ENCODE assay signal across 10 cellular contexts in genomic region chr3:41997702-41998551, GRCh38. TPM values are rescaled to one million over a fixed set of nuclear protein-coding genes. Genes with fewer than 3 reads are reported as not detected.
A peak's percentile ranks its signal among the peaks of the same experiment; 100 is the strongest.
DNase-seq lines count a peak whose midpoint lies in the region; ATAC-seq, FAIRE-seq and TF ChIP-seq lines count a peak whose summit lies in the region.
"Had no signal": no experiment of that assay in that cellular context is flagged by ENCODE, and none has a peak within 500 bp of the region (broad histone marks: within the 10 kb centered on the region; RNA-seq: fewer than 3 reads in every experiment).

No MANE protein-coding gene starts in this region.

- H3K4me3 ChIP-seq in cardiac fibroblast (replicated peaks in 1 of 2; ENCODE audit: low read depth in 2 of 2, low read length in 2 of 2) (no peak overlapping the region), keratinocyte (ENCODE audit: control insufficient read depth in 2 of 3, extremely low read depth in 1 of 3, insufficient read depth in 2 of 3, low read depth in 1 of 3, low read length in 3 of 3) (no peak overlapping the region), upper lobe of left lung (no peak overlapping the region), tibial nerve (no peak overlapping the region)

- no peak overlapping the region for H3K4me2 ChIP-seq in keratinocyte (ENCODE audit: control insufficient read depth, extremely low read depth, insufficient read depth, low read depth, low read length)

- no peaks in the 10 kb centered on the region for H3K4me1 Mint-ChIP-seq in activated CD8-positive, alpha-beta T cell treated with anti-CD3 and anti-CD28 coated beads for 36 hours (ENCODE audit: low read depth)
- H3K4me1 Mint-ChIP-seq in activated CD8-positive, alpha-beta T cell treated with anti-CD3 and anti-CD28 coated beads, Interleukin-2, amount 10 ng/mL, durations not matched to agents 7 days and 5 days (ENCODE audit: low read depth) = peaks cover 4% of the 10 kb centered on the region

- no peak overlapping the region for H3K9ac ChIP-seq in keratinocyte (ENCODE audit: control insufficient read depth, extremely low read depth, insufficient read depth, low read length)

- no peak for TF ChIP-seq EP300 in upper lobe of left lung (IDR thresholded peaks at IDR 0.05)
- TF ChIP-seq EP300 in tibial nerve (IDR thresholded peaks at IDR 0.05) = no peak

- no peak overlapping the region for H3K4me3 Mint-ChIP-seq in activated CD8-positive, alpha-beta T cell treated with anti-CD3 and anti-CD28 coated beads for 36 hours
- no peak overlapping the region for H3K4me3 Mint-ChIP-seq in activated CD8-positive, alpha-beta T cell treated with anti-CD3 and anti-CD28 coated beads, Interleukin-2, amount 10 ng/mL, durations not matched to agents 7 days and 5 days

- no peak for ATAC-seq in activated CD8-positive, alpha-beta T cell treated with anti-CD3 and anti-CD28 coated beads for 36 hours
- ATAC-seq in activated CD8-positive, alpha-beta T cell treated with anti-CD3 and anti-CD28 coated beads, Interleukin-2, amount 10 ng/mL, durations not matched to agents 7 days and 5 days = no peak
- peak in 1 of 2 donors; percentile 36 for ATAC-seq in upper lobe of left lung (ENCODE audit: low FRiP score in 2 of 2)

- H3K36me3 ChIP-seq in keratinocyte (ENCODE audit: control insufficient read depth in 2 of 2, extremely low read depth in 1 of 2, insufficient read depth in 2 of 2, low read length in 2 of 2) (no peaks in the 10 kb centered on the region), upper lobe of left lung (no peaks in the 10 kb centered on the region), tibial nerve (no peaks in the 10 kb centered on the region)

- DNase-seq in activated CD8-positive, alpha-beta T cell treated with anti-CD3 and anti-CD28 coated beads for 36 hours = peak; percentile 21
- no peak for DNase-seq in activated CD8-positive, alpha-beta T cell treated with anti-CD3 and anti-CD28 coated beads, Interleukin-2, amount 10 ng/mL, durations not matched to agents 7 days and 5 days
- DNase-seq in cardiac fibroblast (ENCODE audit: low read depth in 2 of 2) = peak; percentile 44 to 49
- no peak for DNase-seq in keratinocyte (ENCODE audit: low read depth, low spot score)
- DNase-seq in upper lobe of left lung = no peak
- DNase-seq in OCI-M1 (lab: John Stamatoyannopoulos, UW) = no peak
- no peak for DNase-seq in tibial nerve (ENCODE audit: low spot score in 2 of 2)
- no peak for DNase-seq in pons (ENCODE audit: low spot score)
- DNase-seq: AML-193, NCI-H524 treated with DMSO at 0.1 percent for 48 hours had no signal

- dilution Hi-C loops in keratinocyte (cut with MboI; ENCODE audit: extremely low pct_ligation_motif_present, low sequenced_read_pairs) = no loop called here

- H3K27me3 Mint-ChIP-seq in activated CD8-positive, alpha-beta T cell treated with anti-CD3 and anti-CD28 coated beads for 36 hours = peaks cover 4% of the 10 kb centered on the region
- peaks cover 7% of the 10 kb centered on the region for H3K27me3 Mint-ChIP-seq in activated CD8-positive, alpha-beta T cell treated with anti-CD3 and anti-CD28 coated beads, Interleukin-2, amount 10 ng/mL, durations not matched to agents 7 days and 5 days (ENCODE audit: low read depth)

- H3K27me3 ChIP-seq in keratinocyte (ENCODE audit: control insufficient read depth, extremely low read depth, insufficient read depth, low read length) (no peaks in the 10 kb centered on the region), upper lobe of left lung (no peaks in the 10 kb centered on the region), tibial nerve (no peaks in the 10 kb centered on the region)

- H3K27ac ChIP-seq in keratinocyte (ENCODE audit: control insufficient read depth, insufficient read depth, low read length) (no peak overlapping the region), upper lobe of left lung (no peak overlapping the region), tibial nerve (peak overlapping the region in 1 of 4 donors; percentile 42)

- no peaks in the 10 kb centered on the region for H3K36me3 Mint-ChIP-seq in activated CD8-positive, alpha-beta T cell treated with anti-CD3 and anti-CD28 coated beads for 36 hours (ENCODE audit: low read depth)
- no peaks in the 10 kb centered on the region for H3K36me3 Mint-ChIP-seq in activated CD8-positive, alpha-beta T cell treated with anti-CD3 and anti-CD28 coated beads, Interleukin-2, amount 10 ng/mL, durations not matched to agents 7 days and 5 days (ENCODE audit: low read depth)

- H3K4me1 ChIP-seq in keratinocyte (ENCODE audit: control insufficient read depth, extremely low read depth, insufficient read depth, low read length) = peaks cover 5% of the 10 kb centered on the region
- H3K4me1 ChIP-seq in upper lobe of left lung = peaks cover 0 to 9% (median 2%) of the 10 kb centered on the region in 4 donors
- no peaks in the 10 kb centered on the region for H3K4me1 ChIP-seq in tibial nerve

- FAIRE-seq in keratinocyte (lab: Jason Lieb, UNC) = peak; percentile 9

- WGBS in upper lobe of left lung, 2 donors = 41 to 42% methylated on average over 6 of the region's 6 CpGs
- 27 to 35% methylated on average over 6 of the region's 6 CpGs for WGBS in tibial nerve, 2 donors

- no peaks in the 10 kb centered on the region for H3K9me3 ChIP-seq in keratinocyte (ENCODE audit: control insufficient read depth, low read depth, low read length)
- H3K9me3 ChIP-seq in upper lobe of left lung = peaks cover 0 to 4% (median 0%) of the 10 kb centered on the region in 4 donors
- peaks cover 0 to 6% (median 0%) of the 10 kb centered on the region in 4 donors for H3K9me3 ChIP-seq in tibial nerve

- H2AFZ ChIP-seq in keratinocyte (ENCODE audit: control insufficient read depth, low read length) = no peak overlapping the region

- TF ChIP-seq POLR2A in upper lobe of left lung (IDR thresholded peaks at IDR 0.05) (no peak), tibial nerve (IDR thresholded peaks at IDR 0.05) (no peak)

- no peaks in the 10 kb centered on the region for H3K79me2 ChIP-seq in keratinocyte (ENCODE audit: control insufficient read depth, insufficient read depth, low read length)

- CTCF ChIA-PET in activated CD8-positive, alpha-beta T cell treated with anti-CD3 and anti-CD28 coated beads for 36 hours (lab: Charles Lee) = interaction anchor here (0.7 to 3.1 kb wide), 12 partner anchors 10 to 793 kb away, joined by 3 to 29 read pairs (median 3); partner anchors contain the start of gene ULK4
- CTCF ChIA-PET in activated CD8-positive, alpha-beta T cell treated with anti-CD3 and anti-CD28 coated beads, Interleukin-2, amount 10 ng/mL, durations not matched to agents 7 days and 5 days (lab: Charles Lee) = interaction anchor here (1.2 to 1.7 kb wide), 4 partner anchors 9 to 194 kb away, joined by 3 to 15 read pairs (median 4); no protein-coding TSS in a partner anchor

- H3K9me1 ChIP-seq in keratinocyte (ENCODE audit: control insufficient read depth, extremely low read depth, insufficient read depth, low read length) = no peaks in the 10 kb centered on the region

- POLR2A ChIA-PET in activated CD8-positive, alpha-beta T cell treated with anti-CD3 and anti-CD28 coated beads for 36 hours (lab: Charles Lee) = no interaction called here
- POLR2A ChIA-PET in activated CD8-positive, alpha-beta T cell treated with anti-CD3 and anti-CD28 coated beads, Interleukin-2, amount 10 ng/mL, durations not matched to agents 7 days and 5 days (lab: Charles Lee) = no interaction called here

- no peak overlapping the region for H3K27ac Mint-ChIP-seq in activated CD8-positive, alpha-beta T cell treated with anti-CD3 and anti-CD28 coated beads for 36 hours
- H3K27ac Mint-ChIP-seq in activated CD8-positive, alpha-beta T cell treated with anti-CD3 and anti-CD28 coated beads, Interleukin-2, amount 10 ng/mL, durations not matched to agents 7 days and 5 days = no peak overlapping the region

- no peaks in the 10 kb centered on the region for H3K9me3 Mint-ChIP-seq in activated CD8-positive, alpha-beta T cell treated with anti-CD3 and anti-CD28 coated beads for 36 hours
- H3K9me3 Mint-ChIP-seq in activated CD8-positive, alpha-beta T cell treated with anti-CD3 and anti-CD28 coated beads, Interleukin-2, amount 10 ng/mL, durations not matched to agents 7 days and 5 days (ENCODE audit: insufficient read depth) = no peaks in the 10 kb centered on the region

- intact Hi-C loops in activated CD8-positive, alpha-beta T cell treated with anti-CD3 and anti-CD28 coated beads for 36 hours (cut with micrococcal nuclease) = no loop called here

- peak; percentile 26 for TF ChIP-seq CTCF in activated CD8-positive, alpha-beta T cell treated with anti-CD3 and anti-CD28 coated beads for 36 hours (IDR thresholded peaks at IDR 0.05)
- TF ChIP-seq CTCF in cardiac fibroblast (IDR thresholded peaks at IDR 0.05; ENCODE audit: low read depth, low read length) (peak; percentile 62), keratinocyte (optimal IDR thresholded peaks at IDR 0.05 in 1 of 3, IDR thresholded peaks at IDR 0.05 in 1 of 3, conservative IDR thresholded peaks at IDR 0.05 in 1 of 3; ENCODE audit: extremely low read depth in 1 of 3, insufficient read depth in 2 of 3, low read length in 3 of 3) (peak in 1 of 3 experiments; percentile 7), upper lobe of left lung (IDR thresholded peaks at IDR 0.05) (peak; percentile 15 to 51 (median 34)), tibial nerve (IDR thresholded peaks at IDR 0.05) (peak in 2 of 5 experiments; percentile 25 to 27)

- no peaks in the 10 kb centered on the region for H4K20me1 ChIP-seq in keratinocyte (ENCODE audit: control insufficient read depth, extremely low read depth, insufficient read depth, low read length)

RNA-seq across cellular contexts. Expression of gene ULK4, which starts 36.0 kb away (rescaled TPM):
- total RNA-seq in activated CD8-positive, alpha-beta T cell treated with anti-CD3 and anti-CD28 coated beads for 36 hours = 1 to 10 TPM; 6.8 to 6.9 TPM
- total RNA-seq in activated CD8-positive, alpha-beta T cell treated with anti-CD3 and anti-CD28 coated beads, Interleukin-2, amount 10 ng/mL, durations not matched to agents 7 days and 5 days = 10 to 100 TPM; 10.5 to 12.3 TPM
- polyA plus RNA-seq in keratinocyte = 3.1 to 6.1 TPM (median 3.6 TPM) in 3 replicates
- 3.0 TPM for polyA plus RNA-seq in keratinocyte (2011; ENCODE audit: low read depth)
- polyA plus RNA-seq in keratinocyte (2011; cell fraction: cytosol; rRNA removed) = 2.7 and 3.7 TPM in 2 replicates
- polyA plus RNA-seq in keratinocyte (2011; cell fraction: nucleus; rRNA removed) = 5.0 and 5.1 TPM in 2 replicates
- 3.0 and 4.1 TPM in 2 replicates for polyA plus RNA-seq in keratinocyte (2012; ENCODE audit: low replicate concordance)
- 3.7 to 15.9 TPM (median 7.9 TPM) in 3 replicates for polyA minus RNA-seq in keratinocyte
- 3.5 TPM for polyA minus RNA-seq in keratinocyte (2011; cell fraction: cytosol; rRNA and poly(A)+ RNA removed)
- 13.6 and 34.8 TPM in 2 replicates for polyA minus RNA-seq in keratinocyte (2011; cell fraction: nucleus; rRNA and poly(A)+ RNA removed)
- total RNA-seq in upper lobe of left lung = 10 to 100 TPM in 5 of 6 donors, 1 to 10 TPM in 1; 9.4 to 76.5 (median 28.1) TPM
- total RNA-seq in tibial nerve = 10 to 100 TPM; 13.3 to 23.4 (median 17.9) TPM

Comparison
In these comparisons a context has a peak if more than half of its experiments do, and no peak if none do; other contexts are left out.
1. DNase-seq: peak in activated CD8-positive, alpha-beta T cell treated with anti-CD3 and anti-CD28 coated beads for 36 hours (single experiment) and cardiac fibroblast (2 of 2); none in activated CD8-positive, alpha-beta T cell treated with anti-CD3 and anti-CD28 coated beads, Interleukin-2, amount 10 ng/mL, durations not matched to agents 7 days and 5 days (single experiment), keratinocyte (single experiment), upper lobe of left lung (0 of 2), OCI-M1 (single experiment), tibial nerve (0 of 2) and pons (single experiment).